8 cellular contexts compared by ENCODE assay signal in the genomic region with DNA sequence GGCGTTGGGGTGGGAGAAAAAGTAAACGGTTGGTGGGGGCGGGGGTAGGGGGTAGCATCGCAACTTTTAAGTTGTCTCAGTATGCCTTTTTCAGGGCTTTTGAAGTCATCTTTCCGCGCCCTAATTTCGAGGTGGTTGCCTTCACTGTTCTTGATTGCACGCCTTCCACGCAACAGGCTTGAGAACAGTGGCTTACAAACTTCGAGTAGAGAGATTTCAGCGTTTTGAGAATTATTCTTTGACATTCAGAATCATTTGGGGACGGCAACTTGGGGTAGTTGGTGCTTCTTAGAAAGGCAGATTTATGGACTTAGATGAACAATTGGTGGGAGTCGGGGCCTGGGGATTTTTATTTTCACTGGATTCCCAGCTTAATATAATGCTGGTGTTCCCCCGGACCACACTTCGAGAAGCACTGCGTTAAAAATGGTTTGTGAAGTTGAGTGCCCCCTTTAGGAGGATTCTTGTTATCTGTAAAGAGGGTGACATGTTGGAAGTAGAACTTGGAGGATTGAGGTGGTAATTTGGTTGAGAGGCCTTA. TPM values are rescaled to one million over a fixed set of nuclear protein-coding genes. Genes with fewer than 3 reads are reported as not detected.
DNase-seq lines count a peak whose midpoint lies in the region; ATAC-seq and TF ChIP-seq lines count a peak whose summit lies in the region.

No MANE protein-coding gene starts in this region.

- peaks cover 31% of the 10 kb centered on the region for H3K4me1 Mint-ChIP-seq in activated naive CD8-positive, alpha-beta T cell treated with anti-CD3 and anti-CD28 coated beads, Interleukin-2, amount 10 ng/mL, durations not matched to agents 7 days and 5 days

- peaks cover 56% of the 10 kb centered on the region for H3K79me2 ChIP-seq in PC-3 (ENCODE audit: low read length)

- ATAC-seq in HG03175 (IDR thresholded peaks at IDR 0.05; ENCODE audit: unreplicated experiment), result peak; percentile 28
- ATAC-seq in PC-3, result peak; percentile 21
- peak; percentile 31 for ATAC-seq in activated naive CD8-positive, alpha-beta T cell treated with anti-CD3 and anti-CD28 coated beads, Interleukin-2, amount 10 ng/mL, durations not matched to agents 7 days and 5 days (ENCODE audit: low read depth)
- ATAC-seq in left cardiac atrium, result peak; percentile 24 to 28
- no peak for ATAC-seq in HG03439 (IDR thresholded peaks at IDR 0.05; ENCODE audit: unreplicated experiment)

- peak overlapping the region; percentile 94 for H3K4me2 ChIP-seq in PC-3 (ENCODE audit: low read length)

- peak overlapping the region; percentile 91 for H3K27ac Mint-ChIP-seq in activated naive CD8-positive, alpha-beta T cell treated with anti-CD3 and anti-CD28 coated beads, Interleukin-2, amount 10 ng/mL, durations not matched to agents 7 days and 5 days

- no peaks in the 10 kb centered on the region for H3K9me2 ChIP-seq in PC-3 (replicated peaks; ENCODE audit: low read length)

- no peaks in the 10 kb centered on the region for H3K9me3 Mint-ChIP-seq in activated naive CD8-positive, alpha-beta T cell treated with anti-CD3 and anti-CD28 coated beads, Interleukin-2, amount 10 ng/mL, durations not matched to agents 7 days and 5 days

- H3K36me3 ChIP-seq in PC-3 (ENCODE audit: low read depth, low read length), result peaks cover 28% of the 10 kb centered on the region

- TF ChIP-seq CTCF in PC-3 (conservative IDR thresholded peaks at IDR 0.05; ENCODE audit: low read depth, low read length), result peak; percentile 69

- H3K4me3 Mint-ChIP-seq in activated naive CD8-positive, alpha-beta T cell treated with anti-CD3 and anti-CD28 coated beads, Interleukin-2, amount 10 ng/mL, durations not matched to agents 7 days and 5 days, result peak overlapping the region; percentile 95

- no peaks in the 10 kb centered on the region for H3K27me3 ChIP-seq in PC-3 (ENCODE audit: low read length)

- peak overlapping the region; percentile 72 for H2AFZ ChIP-seq in PC-3 (ENCODE audit: low read length)

- CTCF ChIA-PET in PC-3 (lab: Charles Lee), result interaction anchor here (1.0 kb wide), 2 partner anchors 52 to 60 kb away, joined by 4 to 5 read pairs; no protein-coding TSS in a partner anchor

- peak overlapping the region; percentile 85 for H3K4me3 ChIP-seq in PC-3 (ENCODE audit: low read length)

- intact Hi-C loops in PC-3 (cut with micrococcal nuclease) (loop anchor here (1.0 to 5.0 kb wide), 4 partner anchors 40 to 150 kb away; a partner anchor contains a TSS), left cardiac atrium (cut with DNase I) (loop anchor here in 1 of 2 donors (5.0 kb wide), 2 partner anchors 35 to 60 kb away; no protein-coding TSS in a partner anchor)

- H3K27me3 Mint-ChIP-seq in activated naive CD8-positive, alpha-beta T cell treated with anti-CD3 and anti-CD28 coated beads, Interleukin-2, amount 10 ng/mL, durations not matched to agents 7 days and 5 days, result no peaks in the 10 kb centered on the region

- peak overlapping the region; percentile 83 for H3K9ac ChIP-seq in PC-3 (ENCODE audit: low read length)

- peaks cover 28% of the 10 kb centered on the region for H3K4me1 ChIP-seq in PC-3 (ENCODE audit: insufficient read depth, low read length)

- H3K27ac ChIP-seq in PC-3 (ENCODE audit: low read length), result peak overlapping the region; percentile 75

- no peaks in the 10 kb centered on the region for H3F3A ChIP-seq in PC-3 (ENCODE audit: low read length, unreplicated experiment)

- H3K36me3 Mint-ChIP-seq in activated naive CD8-positive, alpha-beta T cell treated with anti-CD3 and anti-CD28 coated beads, Interleukin-2, amount 10 ng/mL, durations not matched to agents 7 days and 5 days, result peaks cover 27% of the 10 kb centered on the region

- BruUV-seq in PC-3 (replicated peaks; lab: Mats Ljungman, UMichigan), result TSS peak; percentile 47

- H4K20me1 ChIP-seq in PC-3 (ENCODE audit: low read length), result peaks cover 40% of the 10 kb centered on the region

- DNase-seq in activated gamma-delta T cell treated with Interleukin-2 at 50 U/mL for 16 hours, result peak; percentile 26
- DNase-seq in activated gamma-delta T cell (lab: John Stamatoyannopoulos, UW), result no peak
- DNase-seq in PC-3, result peak; percentile 68
- DNase-seq in activated naive CD8-positive, alpha-beta T cell treated with anti-CD3 and anti-CD28 coated beads, Interleukin-2, amount 10 ng/mL, durations not matched to agents 7 days and 5 days, result peak; percentile 31
- no peak for DNase-seq in left cardiac atrium
- DNase-seq in putamen (ENCODE audit: low spot score), result peak; percentile 53

- POLR2A ChIA-PET in PC-3 (lab: Charles Lee; ENCODE audit: unreplicated experiment), result interaction anchor here (0.7 kb wide), 1 partner anchor 27 kb away, joined by 3 read pairs; no protein-coding TSS in a partner anchor
- POLR2A ChIA-PET in activated naive CD8-positive, alpha-beta T cell treated with anti-CD3 and anti-CD28 coated beads, Interleukin-2, amount 10 ng/mL, durations not matched to agents 7 days and 5 days (lab: Charles Lee), result interaction anchor here (0.6 to 3.7 kb wide), 6 partner anchors 18 to 514 kb away, joined by 3 to 12 read pairs (median 3); a partner anchor contains a TSS

- H3K9me3 ChIP-seq in PC-3 (ENCODE audit: low read length), result no peaks in the 10 kb centered on the region

RNA-seq across cellular contexts. Expression of a gene that starts 0.9 kb away (rescaled TPM):
- 40.5 and 62.7 TPM in 2 replicates for total RNA-seq in PC-3 (2014; rRNA removed)
- 10 to 100 TPM; 66.3 to 72.0 TPM for total RNA-seq in activated naive CD8-positive, alpha-beta T cell treated with anti-CD3 and anti-CD28 coated beads, Interleukin-2, amount 10 ng/mL, durations not matched to agents 7 days and 5 days
- total RNA-seq in left cardiac atrium, result 10 to 100 TPM; 48.1 to 65.3 TPM

Comparison
In these comparisons a context has a peak if more than half of its experiments do, and no peak if none do; other contexts are left out.
1. DNase-seq: peak in activated gamma-delta T cell treated with Interleukin-2 at 50 U/mL for 16 hours (single experiment), PC-3 (single experiment), activated naive CD8-positive, alpha-beta T cell treated with anti-CD3 and anti-CD28 coated beads, Interleukin-2, amount 10 ng/mL, durations not matched to agents 7 days and 5 days (single experiment) and putamen (single experiment); none in activated gamma-delta T cell (single experiment) and left cardiac atrium (single experiment).